ENCODE assay signal across 8 cellular contexts in genomic region chr6:1792989-1793388, GRCh38.
DNase-seq lines count a peak whose midpoint lies in the region; ATAC-seq and TF ChIP-seq lines count a peak whose summit lies in the region.

No MANE protein-coding gene starts in this region.

- 48 to 51% methylated on average over 3 of the region's 3 CpGs for WGBS in GM23248 (ENCODE audit: low coverage in 1 of 2, low lambda C conversion rate in 2 of 2, missing lambda C conversion rate in 2 of 2), 2 experiments

- H3K27me3 ChIP-seq in GM23248 (replicated peaks; ENCODE audit: insufficient read depth), result no peaks in the 10 kb centered on the region
- no peaks in the 10 kb centered on the region for H3K27me3 ChIP-seq in left lung

- H3K4me2 ChIP-seq in GM23248 (ENCODE audit: unreplicated experiment), result no peak overlapping the region

- no peak for ATAC-seq in left lung

- H3K4me1 ChIP-seq in GM23248 (ENCODE audit: insufficient read depth) (peaks cover 13% of the 10 kb centered on the region), left lung (no peaks in the 10 kb centered on the region)

- H3K4me3 ChIP-seq in GM23248 (no peak overlapping the region), fibroblast of pulmonary artery (replicated peaks; ENCODE audit: low read depth, low read length) (no peak overlapping the region), left lung (no peak overlapping the region)

- no peak overlapping the region for H3K9ac ChIP-seq in GM23248

- H3K9me3 ChIP-seq in GM23248 (ENCODE audit: low read depth), result no peaks in the 10 kb centered on the region
- H3K9me3 ChIP-seq in left lung, result no peaks in the 10 kb centered on the region

- no peaks in the 10 kb centered on the region for H4K20me1 ChIP-seq in GM23248 (ENCODE audit: insufficient read depth)

- intact Hi-C loops in CD14-positive monocyte (cut with micrococcal nuclease), result no loop called here
- intact Hi-C loops in left lung (cut with DNase I), result no loop called here

- H3K36me3 ChIP-seq in GM23248 (ENCODE audit: low read depth), result no peaks in the 10 kb centered on the region
- H3K36me3 ChIP-seq in left lung, result no peaks in the 10 kb centered on the region

- peaks cover 4% of the 10 kb centered on the region; the same call in 1 of the 2 replicates for H3K9me2 ChIP-seq in GM23248 (ENCODE audit: insufficient read depth)

- H3K27ac Mint-ChIP-seq in CD14-positive monocyte, result no peak overlapping the region

- DNase-seq in CD14-positive monocyte (ENCODE audit: low spot score), result no peak
- peak; percentile 48 for DNase-seq in GM23248
- DNase-seq in OCI-M1 (lab: John Stamatoyannopoulos, UW), result peak; percentile 83
- DNase-seq in fibroblast of pulmonary artery (ENCODE audit: low read depth), result no peak
- no peak for DNase-seq in ecto neural progenitor cell (ENCODE audit: low spot score)
- no peak for DNase-seq in inferior parietal cortex (ENCODE audit: extremely low spot score)
- DNase-seq in left lung, result no peak
- no peak for DNase-seq in C1 segment of cervical spinal cord (lab: John Stamatoyannopoulos, UW)

- H3K27me3 Mint-ChIP-seq in CD14-positive monocyte (ENCODE audit: low read depth in 3 of 3), result peaks cover 0 to 2% (median 0%) of the 10 kb centered on the region in 3 donors

- H3K9me3 Mint-ChIP-seq in CD14-positive monocyte, result no peaks in the 10 kb centered on the region

- no peaks in the 10 kb centered on the region for H3K79me2 ChIP-seq in GM23248 (ENCODE audit: insufficient read depth)

- TF ChIP-seq CTCF in CD14-positive monocyte (IDR thresholded peaks at IDR 0.05) (peak; percentile 51), fibroblast of pulmonary artery (IDR thresholded peaks at IDR 0.05; ENCODE audit: low read length, missing control alignments) (peak; percentile 49), left lung (IDR thresholded peaks at IDR 0.05) (no peak)

- no peaks in the 10 kb centered on the region for H3K36me3 Mint-ChIP-seq in CD14-positive monocyte

- 0 out of 2 replicates have a peak, but pooled peaks cover 9% of the 10 kb centered on the region for H3F3A ChIP-seq in GM23248 (ENCODE audit: insufficient read depth)

- H2AFZ ChIP-seq in GM23248, result no peak overlapping the region

- H3K4me1 Mint-ChIP-seq in CD14-positive monocyte, result no peaks in the 10 kb centered on the region

- H3K4me3 Mint-ChIP-seq in CD14-positive monocyte, result no peak overlapping the region

- H3K27ac ChIP-seq in GM23248 (no peak overlapping the region), left lung (no peak overlapping the region)

- in situ Hi-C loops in GM23248 (cut with MboI), result no loop called here

Comparison
In these comparisons a context has a peak if more than half of its experiments do, and no peak if none do; other contexts are left out.
1. DNase-seq: peak in GM23248 (single experiment) and OCI-M1 (single experiment); none in CD14-positive monocyte (single experiment), fibroblast of pulmonary artery (single experiment), ecto neural progenitor cell (single experiment), inferior parietal cortex (single experiment), left lung (0 of 2) and C1 segment of cervical spinal cord (0 of 14).
2. CTCF ChIP-seq: peak in CD14-positive monocyte (single experiment) and fibroblast of pulmonary artery (single experiment); none in left lung (0 of 2).